In the genomic region with DNA sequence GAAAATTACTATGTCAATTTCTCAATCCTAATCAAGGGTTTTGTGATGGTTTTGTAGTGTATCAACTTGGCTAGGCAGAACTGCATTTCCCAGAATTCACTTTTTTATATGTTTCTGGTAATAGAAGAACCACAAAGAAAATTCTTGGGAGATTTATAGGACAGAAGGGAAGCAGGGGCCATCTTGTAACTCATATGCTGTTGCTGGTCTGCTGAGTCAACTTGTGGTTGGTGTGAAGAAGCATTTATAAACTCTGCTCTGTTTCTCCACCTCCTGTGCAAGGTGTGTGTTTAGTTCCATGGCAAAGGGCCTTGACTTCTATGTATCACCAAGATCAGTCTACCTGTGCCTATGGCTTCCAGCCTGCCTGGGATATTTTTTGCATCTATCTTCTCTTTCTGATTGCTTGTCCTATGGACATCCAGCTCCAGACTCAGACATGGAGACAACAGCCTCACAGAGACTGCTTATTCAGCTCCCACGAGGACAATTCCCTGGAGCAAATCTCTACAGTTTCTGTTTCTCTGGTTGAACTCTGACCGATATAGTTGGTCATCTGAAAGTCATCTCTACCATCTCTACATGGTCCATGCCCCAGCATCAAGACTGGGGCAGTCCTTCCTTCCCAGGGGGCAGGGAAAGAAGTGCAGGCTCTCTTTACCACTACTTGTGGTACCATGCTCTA, we compare ENCODE assay signal across 22 cellular contexts.
DNase-seq lines count a peak whose midpoint lies in the region; ATAC-seq and TF ChIP-seq lines count a peak whose summit lies in the region.
"Had no signal": no experiment of that assay in that cellular context is flagged by ENCODE, and none has a peak within 500 bp of the region (broad histone marks: within the 10 kb centered on the region; RNA-seq: fewer than 3 reads in every experiment).

No MANE protein-coding gene starts in this region.

- TF ChIP-seq POLR2A in thyroid gland (IDR thresholded peaks at IDR 0.05) (no peak), gastroesophageal sphincter (IDR thresholded peaks at IDR 0.05) (no peak)

- intact Hi-C loops in thyroid gland (cut with DNase I), result no loop called here

- peak overlapping the region; percentile 29 for H3K27ac Mint-ChIP-seq in T-helper 2 cell treated with Interferon-gamma antibody and Interleukin-4, amounts not matched to agents 5 μg/mL and 100 μg/mL, for 36 hours
- H3K27ac Mint-ChIP-seq: activated CD4-positive, alpha-beta T cell treated with anti-CD3 and anti-CD28 coated beads, Interleukin-2, amount 10 ng/mL, durations not matched to agents 7 days and 5 days; activated naive CD4-positive, alpha-beta T cell treated with anti-CD3 and anti-CD28 coated beads, Interleukin-2, amount 10 ng/mL, durations not matched to agents 7 days and 5 days; B cell; CD8-positive, alpha-beta memory T cell; immature natural killer cell; natural killer cell had no signal

- no peak for TF ChIP-seq EP300 in gastroesophageal sphincter (IDR thresholded peaks at IDR 0.05)

- H3K9me3 Mint-ChIP-seq in T-helper 2 cell treated with Interferon-gamma antibody and Interleukin-4, amounts not matched to agents 5 μg/mL and 100 μg/mL, for 36 hours, result peaks cover 16% of the 10 kb centered on the region
- H3K9me3 Mint-ChIP-seq: activated CD4-positive, alpha-beta T cell treated with anti-CD3 and anti-CD28 coated beads, Interleukin-2, amount 10 ng/mL, durations not matched to agents 7 days and 5 days had no signal

- WGBS in thyroid gland, 2 donors, result 90 to 91% methylated on average over 2 of the region's 2 CpGs
- 90% methylated on average over 2 of the region's 2 CpGs; no CpG with 5 or more reads in 1 of the 2 donors for WGBS in gastroesophageal sphincter (ENCODE audit: low coverage in 1 of 2), 2 donors

- ATAC-seq in GM21381 (IDR thresholded peaks at IDR 0.05; ENCODE audit: unreplicated experiment) (no peak), gastroesophageal sphincter (no peak)
- ATAC-seq: natural killer cell; right cardiac atrium; stimulated activated naive CD8-positive, alpha-beta T cell treated with anti-CD3 and anti-CD28 coated beads, Interleukin-15, Interleukin-2, amounts not matched to agents 100 U/mL and 50 U/mL, for 24 hours had no signal

- DNase-seq in ELR (ENCODE audit: low read depth), result peak; percentile 48
- no peak for DNase-seq in T-helper 2 cell treated with Interferon-gamma antibody and Interleukin-4, amounts not matched to agents 5 μg/mL and 100 μg/mL, for 36 hours (ENCODE audit: low spot score)
- peak; percentile 13 for DNase-seq in fibroblast of the aortic adventitia (ENCODE audit: low read depth)
- no peak for DNase-seq in thyroid gland
- no peak for DNase-seq in NCI-H69 (lab: John Stamatoyannopoulos, UW)
- DNase-seq: activated CD4-positive, alpha-beta T cell treated with anti-CD3 and anti-CD28 coated beads, Interleukin-2, amount 10 ng/mL, durations not matched to agents 7 days and 5 days; activated naive CD4-positive, alpha-beta T cell treated with anti-CD3 and anti-CD28 coated beads, Interleukin-2, amount 10 ng/mL, durations not matched to agents 7 days and 5 days; aorta; CD8-positive, alpha-beta memory T cell; cerebellar nuclear complex; dorsolateral prefrontal cortex; immature natural killer cell; Kasumi-1; natural killer cell; NCI-H1048; NCI-H1930; right cardiac atrium; SK-N-SH; stimulated activated naive CD8-positive, alpha-beta T cell treated with anti-CD3 and anti-CD28 coated beads, Interleukin-15, Interleukin-2, amounts not matched to agents 100 U/mL and 50 U/mL, for 24 hours had no signal

- H3K27me3 ChIP-seq in thyroid gland (no peaks in the 10 kb centered on the region), gastroesophageal sphincter (no peaks in the 10 kb centered on the region)
- H3K27me3 ChIP-seq: dorsolateral prefrontal cortex had no signal

- no peak overlapping the region for H3K4me3 Mint-ChIP-seq in T-helper 2 cell treated with Interferon-gamma antibody and Interleukin-4, amounts not matched to agents 5 μg/mL and 100 μg/mL, for 36 hours
- H3K4me3 Mint-ChIP-seq: activated CD4-positive, alpha-beta T cell treated with anti-CD3 and anti-CD28 coated beads, Interleukin-2, amount 10 ng/mL, durations not matched to agents 7 days and 5 days; activated naive CD4-positive, alpha-beta T cell treated with anti-CD3 and anti-CD28 coated beads, Interleukin-2, amount 10 ng/mL, durations not matched to agents 7 days and 5 days; B cell; CD8-positive, alpha-beta memory T cell; immature natural killer cell; natural killer cell had no signal

- H3K36me3 Mint-ChIP-seq in T-helper 2 cell treated with Interferon-gamma antibody and Interleukin-4, amounts not matched to agents 5 μg/mL and 100 μg/mL, for 36 hours (ENCODE audit: low read depth), result peaks cover 6% of the 10 kb centered on the region
- H3K36me3 Mint-ChIP-seq: activated naive CD4-positive, alpha-beta T cell treated with anti-CD3 and anti-CD28 coated beads, Interleukin-2, amount 10 ng/mL, durations not matched to agents 7 days and 5 days had no signal

- TF ChIP-seq CTCF in fibroblast of the aortic adventitia (IDR thresholded peaks at IDR 0.05; ENCODE audit: insufficient read depth, low read length) (no peak), thyroid gland (IDR thresholded peaks at IDR 0.05) (no peak), gastroesophageal sphincter (IDR thresholded peaks at IDR 0.05) (no peak)

- H3K36me3 ChIP-seq in thyroid gland (no peaks in the 10 kb centered on the region), gastroesophageal sphincter (no peaks in the 10 kb centered on the region)

- H3K4me3 ChIP-seq in fibroblast of the aortic adventitia (ENCODE audit: low read depth, low read length), result no peak overlapping the region
- no peak overlapping the region for H3K4me3 ChIP-seq in thyroid gland (replicated peaks in 1 of 3)
- H3K4me3 ChIP-seq in gastroesophageal sphincter, result no peak overlapping the region
- H3K4me3 ChIP-seq: dorsolateral prefrontal cortex had no signal

- H3K27ac ChIP-seq in thyroid gland, result peak overlapping the region in 2 of 3 donors; percentile 30 to 36
- H3K27ac ChIP-seq in gastroesophageal sphincter, result no peak overlapping the region
- H3K27ac ChIP-seq: dorsolateral prefrontal cortex had no signal

- H3K4me1 Mint-ChIP-seq in T-helper 2 cell treated with Interferon-gamma antibody and Interleukin-4, amounts not matched to agents 5 μg/mL and 100 μg/mL, for 36 hours (ENCODE audit: low read depth), result peaks cover 42% of the 10 kb centered on the region
- H3K4me1 Mint-ChIP-seq: activated naive CD4-positive, alpha-beta T cell treated with anti-CD3 and anti-CD28 coated beads, Interleukin-2, amount 10 ng/mL, durations not matched to agents 7 days and 5 days; B cell; CD8-positive, alpha-beta memory T cell; natural killer cell had no signal

- H3K4me1 ChIP-seq in thyroid gland, result peaks cover 8 to 26% of the 10 kb centered on the region in 2 donors
- no peaks in the 10 kb centered on the region for H3K4me1 ChIP-seq in gastroesophageal sphincter

- no peaks in the 10 kb centered on the region for H3K27me3 Mint-ChIP-seq in T-helper 2 cell treated with Interferon-gamma antibody and Interleukin-4, amounts not matched to agents 5 μg/mL and 100 μg/mL, for 36 hours (ENCODE audit: low read depth)
- H3K27me3 Mint-ChIP-seq: activated CD4-positive, alpha-beta T cell treated with anti-CD3 and anti-CD28 coated beads, Interleukin-2, amount 10 ng/mL, durations not matched to agents 7 days and 5 days; activated naive CD4-positive, alpha-beta T cell treated with anti-CD3 and anti-CD28 coated beads, Interleukin-2, amount 10 ng/mL, durations not matched to agents 7 days and 5 days; B cell; CD8-positive, alpha-beta memory T cell had no signal

- H3K9me3 ChIP-seq in thyroid gland, result no peaks in the 10 kb centered on the region
- no peaks in the 10 kb centered on the region for H3K9me3 ChIP-seq in gastroesophageal sphincter
- H3K9me3 ChIP-seq: SK-N-SH had no signal

Comparison
In these comparisons a context has a peak if more than half of its experiments do, and no peak if none do; other contexts are left out.
1. DNase-seq: peak in ELR (single experiment) and fibroblast of the aortic adventitia (single experiment); none in T-helper 2 cell treated with Interferon-gamma antibody and Interleukin-4, amounts not matched to agents 5 μg/mL and 100 μg/mL, for 36 hours (single experiment), thyroid gland (0 of 2) and NCI-H69 (single experiment).
2. H3K27ac ChIP-seq: peak in thyroid gland (2 of 3); none in gastroesophageal sphincter (0 of 4).